Comparison of ENCODE assay signal across 16 cellular contexts in the genomic region with DNA sequence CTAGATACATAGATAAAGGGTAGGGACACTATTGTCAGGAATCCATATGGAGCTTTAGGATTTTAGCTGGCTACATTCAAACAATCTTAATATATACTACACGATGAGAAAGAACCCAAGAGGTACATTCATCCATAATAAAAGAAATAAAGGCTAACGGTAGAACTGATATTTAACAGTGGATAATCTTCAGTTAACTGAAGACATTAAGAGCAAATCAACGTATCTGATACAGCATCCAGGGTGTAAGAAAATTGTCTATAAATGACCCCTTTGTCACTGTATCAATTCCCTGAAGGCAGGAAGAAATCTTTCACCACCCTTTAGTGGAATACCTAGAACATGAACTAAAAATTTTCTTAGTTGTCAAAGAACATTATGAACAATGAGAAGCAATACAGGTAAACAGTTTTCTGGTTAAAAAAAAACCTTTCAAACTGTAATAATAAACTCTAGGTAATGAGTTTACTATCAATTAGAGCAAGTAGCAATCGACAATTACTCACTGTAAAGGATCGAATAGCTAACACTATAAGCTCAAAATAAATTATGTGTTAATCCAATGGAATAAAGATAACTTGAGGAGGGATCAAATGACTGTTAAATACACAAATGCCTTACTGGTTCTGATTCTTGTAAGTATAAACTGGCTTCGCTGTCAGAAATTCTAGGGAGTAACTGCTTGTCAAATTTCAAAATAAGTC. TPM values are rescaled to one million over a fixed set of nuclear protein-coding genes. Genes with fewer than 3 reads are reported as not detected.
A peak's percentile ranks its signal among the peaks of the same experiment; 100 is the strongest.
DNase-seq lines count a peak whose midpoint lies in the region; ATAC-seq lines count a peak whose summit lies in the region.
"Had no signal": no experiment of that assay in that cellular context is flagged by ENCODE, and none has a peak within 500 bp of the region (broad histone marks: within the 10 kb centered on the region; RNA-seq: fewer than 3 reads in every experiment).

No MANE protein-coding gene starts in this region.

- no peak for ATAC-seq in activated CD4-positive, alpha-beta T cell treated with anti-CD3 and anti-CD28 coated beads for 36 hours
- ATAC-seq in activated naive CD4-positive, alpha-beta T cell treated with anti-CD3 and anti-CD28 coated beads, Interleukin-2, amount 50 U/mL, for 72 hours = no peak
- ATAC-seq in naive thymus-derived CD8-positive, alpha-beta T cell = no peak
- ATAC-seq: Right ventricle myocardium inferior had no signal

- peak overlapping the region; percentile 86 for H3K27ac Mint-ChIP-seq in activated CD4-positive, alpha-beta T cell treated with anti-CD3 and anti-CD28 coated beads for 36 hours
- H3K27ac Mint-ChIP-seq in activated naive CD4-positive, alpha-beta T cell treated with anti-CD3 and anti-CD28 coated beads, Interleukin-2, amount 50 U/mL, for 72 hours = peak overlapping the region; percentile 68 to 74
- H3K27ac Mint-ChIP-seq in naive thymus-derived CD8-positive, alpha-beta T cell = peak overlapping the region; percentile 23 to 86 (median 70)

- H3K36me3 Mint-ChIP-seq in activated CD4-positive, alpha-beta T cell treated with anti-CD3 and anti-CD28 coated beads for 36 hours (ENCODE audit: low read depth) = peaks cover 68% of the 10 kb centered on the region
- peaks cover 0 to 27% of the 10 kb centered on the region in 2 donors for H3K36me3 Mint-ChIP-seq in activated naive CD4-positive, alpha-beta T cell treated with anti-CD3 and anti-CD28 coated beads, Interleukin-2, amount 50 U/mL, for 72 hours
- H3K36me3 Mint-ChIP-seq in naive thymus-derived CD8-positive, alpha-beta T cell = peaks cover 0 to 93% (median 20%) of the 10 kb centered on the region in 3 donors

- WGBS in GM23248 (ENCODE audit: low coverage in 1 of 2, low lambda C conversion rate in 2 of 2, missing lambda C conversion rate in 2 of 2), 2 experiments = 65 to 68% methylated on average over 6 of the region's 6 CpGs

- peak overlapping the region; percentile 29; the same call in 1 of the 2 replicates for H3K9ac ChIP-seq in GM23248

- H4K20me1 ChIP-seq in GM23248 (ENCODE audit: insufficient read depth) = peaks cover 9% of the 10 kb centered on the region

- no peaks in the 10 kb centered on the region for H3K9me2 ChIP-seq in GM23248 (ENCODE audit: insufficient read depth)

- H3F3A ChIP-seq in GM23248 (ENCODE audit: insufficient read depth) = peaks cover 82% of the 10 kb centered on the region

- intact Hi-C loops in activated CD4-positive, alpha-beta T cell treated with anti-CD3 and anti-CD28 coated beads for 36 hours (cut with DNase I, micrococcal nuclease) = no loop called here

- H3K4me1 Mint-ChIP-seq in activated CD4-positive, alpha-beta T cell treated with anti-CD3 and anti-CD28 coated beads for 36 hours = peaks cover 46% of the 10 kb centered on the region
- peaks cover 25 to 66% (median 51%) of the 10 kb centered on the region in 4 donors for H3K4me1 Mint-ChIP-seq in naive thymus-derived CD8-positive, alpha-beta T cell

- no peaks in the 10 kb centered on the region for H3K9me3 ChIP-seq in GM23248 (ENCODE audit: low read depth)

- no peaks in the 10 kb centered on the region for H3K27me3 Mint-ChIP-seq in activated CD4-positive, alpha-beta T cell treated with anti-CD3 and anti-CD28 coated beads for 36 hours
- no peaks in the 10 kb centered on the region for H3K27me3 Mint-ChIP-seq in naive thymus-derived CD8-positive, alpha-beta T cell

- H3K36me3 ChIP-seq in GM23248 (ENCODE audit: low read depth) = peaks cover 91% of the 10 kb centered on the region

- in situ Hi-C loops in GM23248 (cut with MboI) = no loop called here

- H3K79me2 ChIP-seq in GM23248 (ENCODE audit: insufficient read depth) = peaks cover 98% of the 10 kb centered on the region

- POLR2A ChIA-PET in activated CD4-positive, alpha-beta T cell treated with anti-CD3 and anti-CD28 coated beads for 36 hours (lab: Charles Lee) = interaction anchor here (0.6 to 1.5 kb wide), 9 partner anchors 9 to 126 kb away, joined by 3 to 11 read pairs (median 4); partner anchors contain the start of genes NFS1, RBM39 and ROMO1
- POLR2A ChIA-PET in naive thymus-derived CD8-positive, alpha-beta T cell (lab: Charles Lee) = interaction anchor here (1.2 to 1.8 kb wide), 2 partner anchors 12 to 31 kb away, joined by 4 to 8 read pairs; partner anchors contain the start of genes NFS1, RBM39 and ROMO1

- H3K4me3 Mint-ChIP-seq in activated CD4-positive, alpha-beta T cell treated with anti-CD3 and anti-CD28 coated beads for 36 hours = peak overlapping the region; percentile 33
- H3K4me3 Mint-ChIP-seq in naive thymus-derived CD8-positive, alpha-beta T cell = peak overlapping the region in 8 of 10 donors; percentile 54 to 66 (median 62)

- no peaks in the 10 kb centered on the region for H3K9me3 Mint-ChIP-seq in activated CD4-positive, alpha-beta T cell treated with anti-CD3 and anti-CD28 coated beads for 36 hours (ENCODE audit: low read depth)
- H3K9me3 Mint-ChIP-seq in activated naive CD4-positive, alpha-beta T cell treated with anti-CD3 and anti-CD28 coated beads, Interleukin-2, amount 50 U/mL, for 72 hours = no peaks in the 10 kb centered on the region
- no peaks in the 10 kb centered on the region for H3K9me3 Mint-ChIP-seq in naive thymus-derived CD8-positive, alpha-beta T cell

- no peak for DNase-seq in activated CD4-positive, alpha-beta T cell treated with anti-CD3 and anti-CD28 coated beads for 36 hours
- DNase-seq in activated CD4-positive, alpha-beta T cell treated with anti-CD3 and anti-CD28 coated beads, Interleukin-2, amount 50 U/mL, for 4 hours = no peak
- DNase-seq in GM23248 (peak; percentile 0), caudate nucleus (lab: John Stamatoyannopoulos, UW) (no peak)
- DNase-seq in activated naive CD4-positive, alpha-beta T cell treated with anti-CD3 and anti-CD28 coated beads, Interleukin-2, amount 50 U/mL, for 72 hours (ENCODE audit: low spot score in 2 of 2) = no peak
- DNase-seq in naive thymus-derived CD8-positive, alpha-beta T cell = no peak
- no peak for DNase-seq in stimulated activated naive CD4-positive, alpha-beta T cell treated with Interleukin-2 at 50 U/mL for 16 hours (lab: John Stamatoyannopoulos, UW)
- DNase-seq in effector CD4-positive, alpha-beta T cell = no peak
- DNase-seq: activated CD4-positive, CD25-positive, alpha-beta regulatory T cell treated with anti-CD3 and anti-CD28 coated beads, Interleukin-2, amount 50 U/mL, for 72 hours; activated effector memory CD4-positive, alpha-beta T cell treated with Interleukin-2 at 50 U/mL for 16 hours; effector CD8-positive, alpha-beta T cell; NCI-H1105 treated with DMSO at 0.1 percent for 48 hours; NCI-H748 treated with DMSO at 0.1 percent for 48 hours had no signal

- peaks cover 20% of the 10 kb centered on the region; the same call in 1 of the 2 replicates for H3K4me1 ChIP-seq in GM23248 (ENCODE audit: insufficient read depth)

- no peak overlapping the region for H2AFZ ChIP-seq in GM23248
- H2AFZ ChIP-seq: hepatocyte had no signal

- H3K4me2 ChIP-seq in GM23248 (ENCODE audit: unreplicated experiment) = no peak overlapping the region
- H3K4me2 ChIP-seq: hepatocyte had no signal

- H3K27ac ChIP-seq in GM23248 = 0 out of 2 replicates have a peak overlapping the region, but pooled peaks have one; percentile 37
- H3K27ac ChIP-seq in caudate nucleus (ENCODE audit: low read depth, low read length) = no peak overlapping the region
- H3K27ac ChIP-seq: hepatocyte had no signal

- CTCF ChIA-PET in activated CD4-positive, alpha-beta T cell treated with anti-CD3 and anti-CD28 coated beads for 36 hours (lab: Charles Lee) = interaction anchor here (0.7 to 1.3 kb wide), 2 partner anchors 11 to 20 kb away, joined by 3 to 6 read pairs; no protein-coding TSS in a partner anchor

- H3K4me3 ChIP-seq in GM23248 = no peak overlapping the region
- H3K4me3 ChIP-seq: hepatocyte, skin epidermis had no signal

- H3K27me3 ChIP-seq in GM23248 (replicated peaks; ENCODE audit: insufficient read depth) = no peaks in the 10 kb centered on the region
- H3K27me3 ChIP-seq: hepatocyte had no signal

RNA-seq across cellular contexts. Expression of gene ROMO1, which starts 11.8 kb away (rescaled TPM):
- 100 to 1,000 TPM in 1 of 2 experiments, 10 to 100 TPM in 1; 50.4 to 112 TPM for total RNA-seq in activated CD4-positive, alpha-beta T cell treated with anti-CD3 and anti-CD28 coated beads for 36 hours
- 148 and 311 TPM in 2 replicates for total RNA-seq in GM23248 (2014; rRNA removed; shearing (Covaris generic))
- 525 and 543 TPM in 2 replicates for polyA plus RNA-seq in GM23248 (2016; fragmentation: Nextera tagmentation; extraction: Ambion mirVana)
- 100 to 1,000 TPM; 111 to 120 TPM for total RNA-seq in activated naive CD4-positive, alpha-beta T cell treated with anti-CD3 and anti-CD28 coated beads, Interleukin-2, amount 50 U/mL, for 72 hours
- 10 to 100 TPM; 39.7 to 40.3 TPM for total RNA-seq in naive thymus-derived CD8-positive, alpha-beta T cell
- 100 to 1,000 TPM; 305 to 421 (median 381) TPM for polyA plus RNA-seq in naive thymus-derived CD8-positive, alpha-beta T cell

RNA-seq across cellular contexts. Expression of gene NFS1, which starts 11.9 kb away (rescaled TPM):
- 10 to 100 TPM; 43.2 to 44.6 TPM for total RNA-seq in activated CD4-positive, alpha-beta T cell treated with anti-CD3 and anti-CD28 coated beads for 36 hours
- total RNA-seq in GM23248 (2014; rRNA removed; shearing (Covaris generic)) = 35.8 and 56.9 TPM in 2 replicates
- polyA plus RNA-seq in GM23248 (2016; fragmentation: Nextera tagmentation; extraction: Ambion mirVana) = 31.5 and 33.3 TPM in 2 replicates
- total RNA-seq in activated naive CD4-positive, alpha-beta T cell treated with anti-CD3 and anti-CD28 coated beads, Interleukin-2, amount 50 U/mL, for 72 hours = 10 to 100 TPM; 48.5 to 50.1 TPM
- 10 to 100 TPM; 24.8 to 25.5 TPM for total RNA-seq in naive thymus-derived CD8-positive, alpha-beta T cell
- 10 to 100 TPM in 2 of 3 donors, 1 to 10 TPM in 1; 8.6 to 16.6 (median 14.1) TPM for polyA plus RNA-seq in naive thymus-derived CD8-positive, alpha-beta T cell

RNA-seq across cellular contexts. Expression of gene RBM39, which starts 31.0 kb away (rescaled TPM):
- total RNA-seq in activated CD4-positive, alpha-beta T cell treated with anti-CD3 and anti-CD28 coated beads for 36 hours = 100 to 1,000 TPM; 303 to 356 TPM
- total RNA-seq in GM23248 (2014; rRNA removed; shearing (Covaris generic)) = 247 and 390 TPM in 2 replicates
- polyA plus RNA-seq in GM23248 (2016; fragmentation: Nextera tagmentation; extraction: Ambion mirVana) = 227 and 270 TPM in 2 replicates
- total RNA-seq in activated naive CD4-positive, alpha-beta T cell treated with anti-CD3 and anti-CD28 coated beads, Interleukin-2, amount 50 U/mL, for 72 hours = 100 to 1,000 TPM; 343 to 380 TPM
- total RNA-seq in naive thymus-derived CD8-positive, alpha-beta T cell = 100 to 1,000 TPM; 687 to 713 TPM
- polyA plus RNA-seq in naive thymus-derived CD8-positive, alpha-beta T cell = 100 to 1,000 TPM; 110 to 134 (median 112) TPM

RNA-seq across cellular contexts. Expression of gene CPNE1, which starts 46.3 kb away (rescaled TPM):
- 100 to 1,000 TPM; 249 to 258 TPM for total RNA-seq in activated CD4-positive, alpha-beta T cell treated with anti-CD3 and anti-CD28 coated beads for 36 hours
- total RNA-seq in GM23248 (2014; rRNA removed; shearing (Covaris generic)) = 172 and 205 TPM in 2 replicates
- 166 and 178 TPM in 2 replicates for polyA plus RNA-seq in GM23248 (2016; fragmentation: Nextera tagmentation; extraction: Ambion mirVana)
- total RNA-seq in activated naive CD4-positive, alpha-beta T cell treated with anti-CD3 and anti-CD28 coated beads, Interleukin-2, amount 50 U/mL, for 72 hours = 100 to 1,000 TPM; 332 to 352 TPM
- 100 to 1,000 TPM; 413 to 454 TPM for total RNA-seq in naive thymus-derived CD8-positive, alpha-beta T cell
- 100 to 1,000 TPM; 329 to 392 (median 384) TPM for polyA plus RNA-seq in naive thymus-derived CD8-positive, alpha-beta T cell

RNA-seq across cellular contexts. Expression of gene RBM12, which starts 46.3 kb away (rescaled TPM):
- 100 to 1,000 TPM; 122 to 148 TPM for total RNA-seq in activated CD4-positive, alpha-beta T cell treated with anti-CD3 and anti-CD28 coated beads for 36 hours
- 31.7 and 36.0 TPM in 2 replicates for total RNA-seq in GM23248 (2014; rRNA removed; shearing (Covaris generic))
- 18.1 and 18.5 TPM in 2 replicates for polyA plus RNA-seq in GM23248 (2016; fragmentation: Nextera tagmentation; extraction: Ambion mirVana)
- total RNA-seq in activated naive CD4-positive, alpha-beta T cell treated with anti-CD3 and anti-CD28 coated beads, Interleukin-2, amount 50 U/mL, for 72 hours = 100 to 1,000 TPM; 110 to 116 TPM
- total RNA-seq in naive thymus-derived CD8-positive, alpha-beta T cell = 100 to 1,000 TPM; 112 to 132 TPM
- polyA plus RNA-seq in naive thymus-derived CD8-positive, alpha-beta T cell = 10 to 100 TPM; 35.2 to 43.7 (median 39.9) TPM
